In genomic region chr16:56145369-56145768, GRCh38 we compare ENCODE assay signal across 24 cellular contexts. TPM values are rescaled to one million over a fixed set of nuclear protein-coding genes. Genes with fewer than 3 reads are reported as not detected.
"Had no signal": no experiment of that assay in that cellular context is flagged by ENCODE, and none has a peak within 500 bp of the region (broad histone marks: within the 10 kb centered on the region; RNA-seq: fewer than 3 reads in every experiment).

No MANE protein-coding gene starts in this region.

- H3K4me1 ChIP-seq: body of pancreas, foreskin keratinocyte, right lobe of liver, thyroid gland, upper lobe of right lung had no signal

- H3K4me3 ChIP-seq: body of pancreas, cardiac muscle cell, right lobe of liver, skin epidermis, thyroid gland, upper lobe of right lung had no signal

- H3K27me3 ChIP-seq: cardiac muscle cell, right lobe of liver, thyroid gland, upper lobe of right lung had no signal

- H3K4me3 Mint-ChIP-seq: activated CD8-positive, alpha-beta T cell treated with anti-CD3 and anti-CD28 coated beads, Interleukin-2, amount 10 ng/mL, durations not matched to agents 7 days and 5 days; activated naive CD4-positive, alpha-beta T cell treated with anti-CD3 and anti-CD28 coated beads, Interleukin-2, amount 50 U/mL, for 24 hours; memory B cell; stimulated activated naive CD8-positive, alpha-beta T cell treated with anti-CD3 and anti-CD28 coated beads, Interleukin-15, Interleukin-2, amounts not matched to agents 100 ng/mL and 50 ng/mL, for 24 hours; T-helper 2 cell treated with Interferon-gamma antibody and Interleukin-4, amounts not matched to agents 5 μg/mL and 100 μg/mL, for 36 hours had no signal

- H3K36me3 ChIP-seq: cardiac muscle cell, right lobe of liver, thyroid gland, upper lobe of right lung had no signal

- H3K36me3 Mint-ChIP-seq: activated naive CD4-positive, alpha-beta T cell treated with anti-CD3 and anti-CD28 coated beads, Interleukin-2, amount 50 U/mL, for 24 hours; memory B cell had no signal

- DNase-seq: activated CD4-positive, alpha-beta T cell treated with anti-CD3 and anti-CD28 coated beads for 1 hour; activated CD4-positive, alpha-beta T cell treated with anti-CD3 and anti-CD28 coated beads, Interleukin-2, amount 50 U/mL, for 1 hour; activated CD8-positive, alpha-beta T cell treated with anti-CD3 and anti-CD28 coated beads, Interleukin-2, amount 10 ng/mL, durations not matched to agents 7 days and 5 days; activated gamma-delta T cell treated with Interleukin-2 at 50 U/mL for 16 hours; anterior cingulate cortex; body of pancreas; effector CD4-positive, alpha-beta T cell; foreskin keratinocyte; islet precursor cell; left cardiac atrium; occipital lobe; right lobe of liver; stimulated activated CD4-positive, alpha-beta T cell treated with anti-CD3 and anti-CD28 coated beads, Interleukin-1b, Interleukin-23, amount 100 ng/mL, for 48 hours; substantia nigra; thyroid gland; upper lobe of right lung had no signal

- H3K9me3 Mint-ChIP-seq: activated naive CD4-positive, alpha-beta T cell treated with anti-CD3 and anti-CD28 coated beads, Interleukin-2, amount 50 U/mL, for 24 hours; memory B cell; stimulated activated naive CD8-positive, alpha-beta T cell treated with anti-CD3 and anti-CD28 coated beads, Interleukin-15, Interleukin-2, amounts not matched to agents 100 ng/mL and 50 ng/mL, for 24 hours; T-helper 2 cell treated with Interferon-gamma antibody and Interleukin-4, amounts not matched to agents 5 μg/mL and 100 μg/mL, for 36 hours had no signal

- H3K4me1 Mint-ChIP-seq: activated naive CD4-positive, alpha-beta T cell treated with anti-CD3 and anti-CD28 coated beads, Interleukin-2, amount 50 U/mL, for 24 hours had no signal

- H3K27ac Mint-ChIP-seq: activated CD8-positive, alpha-beta T cell treated with anti-CD3 and anti-CD28 coated beads, Interleukin-2, amount 10 ng/mL, durations not matched to agents 7 days and 5 days; activated naive CD4-positive, alpha-beta T cell treated with anti-CD3 and anti-CD28 coated beads, Interleukin-2, amount 50 U/mL, for 24 hours; memory B cell; stimulated activated naive CD8-positive, alpha-beta T cell treated with anti-CD3 and anti-CD28 coated beads, Interleukin-15, Interleukin-2, amounts not matched to agents 100 ng/mL and 50 ng/mL, for 24 hours; T-helper 2 cell treated with Interferon-gamma antibody and Interleukin-4, amounts not matched to agents 5 μg/mL and 100 μg/mL, for 36 hours had no signal

- ATAC-seq: activated CD8-positive, alpha-beta T cell treated with anti-CD3 and anti-CD28 coated beads, Interleukin-2, amount 10 ng/mL, durations not matched to agents 7 days and 5 days; body of pancreas; foreskin keratinocyte; left cardiac atrium; right lobe of liver; upper lobe of right lung had no signal

- H3K9me3 ChIP-seq: body of pancreas, right lobe of liver, thyroid gland, upper lobe of right lung had no signal

- H3K27ac ChIP-seq: body of pancreas, cardiac muscle cell, foreskin keratinocyte, right lobe of liver, skin epidermis, thyroid gland, upper lobe of right lung, VCaP had no signal

RNA-seq across cellular contexts. Expression of gene GNAO1, which starts 45.9 kb away (rescaled TPM):
- total RNA-seq: glomerular endothelial cell had no signal
